In the genomic region with DNA sequence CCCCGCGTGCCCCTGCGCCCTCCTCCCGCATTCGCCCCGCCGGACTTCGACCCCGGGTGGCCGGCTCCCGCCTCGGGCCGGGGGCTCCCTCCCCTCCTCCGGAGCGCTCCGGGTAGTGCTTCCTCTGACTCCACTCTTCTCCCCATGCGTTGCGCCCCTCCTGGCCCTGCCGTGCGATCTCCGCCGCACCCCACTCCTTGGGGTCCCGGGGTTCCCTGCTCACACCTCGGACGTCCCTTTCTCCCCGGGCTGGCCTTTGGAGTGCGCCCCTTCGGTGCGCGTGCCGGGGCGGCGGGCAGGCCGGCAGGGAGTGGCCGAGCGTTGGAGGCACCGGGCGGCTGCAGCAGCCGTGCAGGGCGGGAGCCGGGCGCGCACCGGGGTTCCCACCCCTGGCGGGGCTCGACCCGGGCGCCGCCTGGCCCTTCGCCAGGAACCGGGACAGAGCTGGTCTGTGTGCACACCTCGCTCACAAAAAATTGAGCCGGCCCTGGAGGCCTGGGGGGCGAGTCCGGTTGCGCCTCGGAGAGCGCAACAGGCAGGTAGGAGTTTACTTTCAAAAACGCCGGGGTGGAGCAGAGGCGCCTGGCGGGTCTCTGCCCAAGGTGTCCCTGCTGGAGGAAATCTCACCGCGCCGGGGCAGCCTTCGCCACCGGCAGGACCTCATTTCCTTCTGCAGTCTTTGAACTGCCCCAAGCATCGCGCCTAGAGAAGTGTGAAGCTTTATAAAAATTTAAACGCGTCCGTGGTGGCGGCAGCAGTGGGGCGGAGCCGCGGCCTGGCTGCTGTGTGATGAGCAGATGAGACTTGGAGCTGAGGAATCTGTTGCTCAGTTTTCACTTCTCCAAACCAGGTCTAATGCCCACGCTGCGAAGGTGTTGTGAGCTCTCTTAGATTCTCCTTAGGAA, we compare ENCODE assay signal across 1 cellular context.
A peak's percentile ranks its signal among the peaks of the same experiment; 100 is the strongest.
TF ChIP-seq lines count a peak whose summit lies in the region.

No MANE protein-coding gene starts in this region.

TF ChIP-seq in HEK293, 187 proteins besides CTCF, POLR2A, EP300 and RAD21 (continued from another document):
- TF ChIP-seq, protein P1, sequence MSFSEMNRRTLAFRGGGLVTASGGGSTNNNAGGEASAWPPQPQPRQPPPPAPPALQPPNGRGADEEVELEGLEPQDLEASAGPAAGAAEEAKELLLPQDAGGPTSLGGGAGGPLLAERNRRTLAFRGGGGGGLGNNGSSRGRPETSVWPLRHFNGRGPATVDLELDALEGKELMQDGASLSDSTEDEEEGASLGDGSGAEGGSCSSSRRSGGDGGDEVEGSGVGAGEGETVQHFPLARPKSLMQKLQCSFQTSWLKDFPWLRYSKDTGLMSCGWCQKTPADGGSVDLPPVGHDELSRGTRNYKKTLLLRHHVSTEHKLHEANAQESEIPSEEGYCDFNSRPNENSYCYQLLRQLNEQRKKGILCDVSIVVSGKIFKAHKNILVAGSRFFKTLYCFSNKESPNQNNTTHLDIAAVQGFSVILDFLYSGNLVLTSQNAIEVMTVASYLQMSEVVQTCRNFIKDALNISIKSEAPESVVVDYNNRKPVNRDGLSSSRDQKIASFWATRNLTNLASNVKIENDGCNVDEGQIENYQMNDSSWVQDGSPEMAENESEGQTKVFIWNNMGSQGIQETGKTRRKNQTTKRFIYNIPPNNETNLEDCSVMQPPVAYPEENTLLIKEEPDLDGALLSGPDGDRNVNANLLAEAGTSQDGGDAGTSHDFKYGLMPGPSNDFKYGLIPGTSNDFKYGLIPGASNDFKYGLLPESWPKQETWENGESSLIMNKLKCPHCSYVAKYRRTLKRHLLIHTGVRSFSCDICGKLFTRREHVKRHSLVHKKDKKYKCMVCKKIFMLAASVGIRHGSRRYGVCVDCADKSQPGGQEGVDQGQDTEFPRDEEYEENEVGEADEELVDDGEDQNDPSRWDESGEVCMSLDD (tag by site-specific recombination; IDR thresholded peaks at IDR 0.05), result peak; percentile 60
- TF ChIP-seq ZXDB (tag by site-specific recombination; IDR thresholded peaks at IDR 0.05), result peak; percentile 11; the same call in 1 of the 2 replicates
- TF ChIP-seq ZNF549 (tag by site-specific recombination; IDR thresholded peaks at IDR 0.05), result no peak
- TF ChIP-seq ZNF521 (tag by site-specific recombination; IDR thresholded peaks at IDR 0.05), result no peak
- TF ChIP-seq ZNF629 (tag by site-specific recombination; IDR thresholded peaks at IDR 0.05), result no peak
- no peak for TF ChIP-seq TCF7L2 (IDR thresholded peaks at IDR 0.05; ENCODE audit: borderline replicate concordance, low read depth, low read length)
- TF ChIP-seq ZFP3 (tag by site-specific recombination; IDR thresholded peaks at IDR 0.05; ENCODE audit: low read depth), result peak; percentile 52; the same call in 1 of the 2 replicates
- TF ChIP-seq ZBTB8A (tag by site-specific recombination; IDR thresholded peaks at IDR 0.05), result peak; percentile 92
- peak; percentile 94 for TF ChIP-seq ZNF777 (tag by site-specific recombination; IDR thresholded peaks at IDR 0.05; ENCODE audit: borderline replicate concordance)
- TF ChIP-seq, protein P2, sequence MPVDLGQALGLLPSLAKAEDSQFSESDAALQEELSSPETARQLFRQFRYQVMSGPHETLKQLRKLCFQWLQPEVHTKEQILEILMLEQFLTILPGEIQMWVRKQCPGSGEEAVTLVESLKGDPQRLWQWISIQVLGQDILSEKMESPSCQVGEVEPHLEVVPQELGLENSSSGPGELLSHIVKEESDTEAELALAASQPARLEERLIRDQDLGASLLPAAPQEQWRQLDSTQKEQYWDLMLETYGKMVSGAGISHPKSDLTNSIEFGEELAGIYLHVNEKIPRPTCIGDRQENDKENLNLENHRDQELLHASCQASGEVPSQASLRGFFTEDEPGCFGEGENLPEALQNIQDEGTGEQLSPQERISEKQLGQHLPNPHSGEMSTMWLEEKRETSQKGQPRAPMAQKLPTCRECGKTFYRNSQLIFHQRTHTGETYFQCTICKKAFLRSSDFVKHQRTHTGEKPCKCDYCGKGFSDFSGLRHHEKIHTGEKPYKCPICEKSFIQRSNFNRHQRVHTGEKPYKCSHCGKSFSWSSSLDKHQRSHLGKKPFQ (tag by site-specific recombination; IDR thresholded peaks at IDR 0.05), result 0 out of 2 replicates have a peak, but pooled peaks have one; percentile 55
- TF ChIP-seq, protein P3, sequence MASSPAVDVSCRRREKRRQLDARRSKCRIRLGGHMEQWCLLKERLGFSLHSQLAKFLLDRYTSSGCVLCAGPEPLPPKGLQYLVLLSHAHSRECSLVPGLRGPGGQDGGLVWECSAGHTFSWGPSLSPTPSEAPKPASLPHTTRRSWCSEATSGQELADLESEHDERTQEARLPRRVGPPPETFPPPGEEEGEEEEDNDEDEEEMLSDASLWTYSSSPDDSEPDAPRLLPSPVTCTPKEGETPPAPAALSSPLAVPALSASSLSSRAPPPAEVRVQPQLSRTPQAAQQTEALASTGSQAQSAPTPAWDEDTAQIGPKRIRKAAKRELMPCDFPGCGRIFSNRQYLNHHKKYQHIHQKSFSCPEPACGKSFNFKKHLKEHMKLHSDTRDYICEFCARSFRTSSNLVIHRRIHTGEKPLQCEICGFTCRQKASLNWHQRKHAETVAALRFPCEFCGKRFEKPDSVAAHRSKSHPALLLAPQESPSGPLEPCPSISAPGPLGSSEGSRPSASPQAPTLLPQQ (tag by site-specific recombination; IDR thresholded peaks at IDR 0.05), result peak; percentile 30; the same call in 1 of the 2 replicates
- TF ChIP-seq ZBTB7A (tag by site-specific recombination; IDR thresholded peaks at IDR 0.05; ENCODE audit: low read depth), result no peak
- peak; percentile 51; the same call in 1 of the 2 replicates for TF ChIP-seq KLF1 (tag by site-specific recombination; IDR thresholded peaks at IDR 0.05)
- TF ChIP-seq ZNF600 (tag by site-specific recombination; IDR thresholded peaks at IDR 0.05), result no peak
- TF ChIP-seq ZNF23 (tag by site-specific recombination; IDR thresholded peaks at IDR 0.05; ENCODE audit: borderline replicate concordance), result no peak
- no peak for TF ChIP-seq ZNF768 (tag by site-specific recombination; IDR thresholded peaks at IDR 0.05)
- peak; percentile 65 for TF ChIP-seq ZNF341 (tag by site-specific recombination; IDR thresholded peaks at IDR 0.05; ENCODE audit: low read depth)
- peak; percentile 87 for TF ChIP-seq ZBTB20 (tag by site-specific recombination; IDR thresholded peaks at IDR 0.05)
- TF ChIP-seq SCRT2 (tag by site-specific recombination; IDR thresholded peaks at IDR 0.05), result peak; percentile 94
- TF ChIP-seq KLF9 (tag by site-specific recombination; IDR thresholded peaks at IDR 0.05; ENCODE audit: low read depth), result peak; percentile 17; the same call in 1 of the 2 replicates
- TF ChIP-seq, protein P4, sequence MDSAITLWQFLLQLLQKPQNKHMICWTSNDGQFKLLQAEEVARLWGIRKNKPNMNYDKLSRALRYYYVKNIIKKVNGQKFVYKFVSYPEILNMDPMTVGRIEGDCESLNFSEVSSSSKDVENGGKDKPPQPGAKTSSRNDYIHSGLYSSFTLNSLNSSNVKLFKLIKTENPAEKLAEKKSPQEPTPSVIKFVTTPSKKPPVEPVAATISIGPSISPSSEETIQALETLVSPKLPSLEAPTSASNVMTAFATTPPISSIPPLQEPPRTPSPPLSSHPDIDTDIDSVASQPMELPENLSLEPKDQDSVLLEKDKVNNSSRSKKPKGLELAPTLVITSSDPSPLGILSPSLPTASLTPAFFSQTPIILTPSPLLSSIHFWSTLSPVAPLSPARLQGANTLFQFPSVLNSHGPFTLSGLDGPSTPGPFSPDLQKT (IDR thresholded peaks at IDR 0.05; ENCODE audit: borderline replicate concordance, low read depth, low read length), result no peak
- no peak for TF ChIP-seq ZNF623 (tag by site-specific recombination; IDR thresholded peaks at IDR 0.05)
- TF ChIP-seq SCRT1 (tag by site-specific recombination; IDR thresholded peaks at IDR 0.05; ENCODE audit: borderline replicate concordance), result peak; percentile 62; the same call in 1 of the 2 replicates
- no peak for TF ChIP-seq ZNF837 (tag by site-specific recombination; IDR thresholded peaks at IDR 0.05)
- TF ChIP-seq, protein P5, sequence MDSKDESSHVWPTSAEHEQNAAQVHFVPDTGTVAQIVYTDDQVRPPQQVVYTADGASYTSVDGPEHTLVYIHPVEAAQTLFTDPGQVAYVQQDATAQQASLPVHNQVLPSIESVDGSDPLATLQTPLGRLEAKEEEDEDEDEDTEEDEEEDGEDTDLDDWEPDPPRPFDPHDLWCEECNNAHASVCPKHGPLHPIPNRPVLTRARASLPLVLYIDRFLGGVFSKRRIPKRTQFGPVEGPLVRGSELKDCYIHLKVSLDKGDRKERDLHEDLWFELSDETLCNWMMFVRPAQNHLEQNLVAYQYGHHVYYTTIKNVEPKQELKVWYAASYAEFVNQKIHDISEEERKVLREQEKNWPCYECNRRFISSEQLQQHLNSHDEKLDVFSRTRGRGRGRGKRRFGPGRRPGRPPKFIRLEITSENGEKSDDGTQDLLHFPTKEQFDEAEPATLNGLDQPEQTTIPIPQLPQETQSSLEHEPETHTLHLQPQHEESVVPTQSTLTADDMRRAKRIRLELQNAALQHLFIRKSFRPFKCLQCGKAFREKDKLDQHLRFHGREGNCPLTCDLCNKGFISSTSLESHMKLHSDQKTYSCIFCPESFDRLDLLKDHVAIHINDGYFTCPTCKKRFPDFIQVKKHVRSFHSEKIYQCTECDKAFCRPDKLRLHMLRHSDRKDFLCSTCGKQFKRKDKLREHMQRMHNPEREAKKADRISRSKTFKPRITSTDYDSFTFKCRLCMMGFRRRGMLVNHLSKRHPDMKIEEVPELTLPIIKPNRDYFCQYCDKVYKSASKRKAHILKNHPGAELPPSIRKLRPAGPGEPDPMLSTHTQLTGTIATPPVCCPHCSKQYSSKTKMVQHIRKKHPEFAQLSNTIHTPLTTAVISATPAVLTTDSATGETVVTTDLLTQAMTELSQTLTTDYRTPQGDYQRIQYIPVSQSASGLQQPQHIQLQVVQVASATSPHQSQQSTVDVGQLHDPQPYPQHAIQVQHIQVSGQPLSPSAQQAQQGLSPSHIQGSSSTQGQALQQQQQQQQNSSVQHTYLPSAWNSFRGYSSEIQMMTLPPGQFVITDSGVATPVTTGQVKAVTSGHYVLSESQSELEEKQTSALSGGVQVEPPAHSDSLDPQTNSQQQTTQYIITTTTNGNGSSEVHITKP (tag by site-specific recombination; IDR thresholded peaks at IDR 0.05), result peak; percentile 46
- peak; percentile 85; the same call in 1 of the 2 replicates for TF ChIP-seq ZNF561 (tag by site-specific recombination; IDR thresholded peaks at IDR 0.05; ENCODE audit: borderline replicate concordance)
- 0 out of 2 replicates have a peak, but pooled peaks have one; percentile 8 for TF ChIP-seq ZFHX2 (tag by site-specific recombination; conservative IDR thresholded peaks at IDR 0.05)
- 0 out of 2 replicates have a peak, but pooled peaks have one; percentile 26 for TF ChIP-seq ZNF76 (tag by site-specific recombination; IDR thresholded peaks at IDR 0.05; ENCODE audit: borderline replicate concordance, low read depth)
- TF ChIP-seq ZBTB17 (tag by site-specific recombination; IDR thresholded peaks at IDR 0.05), result peak; percentile 83
- 0 out of 2 replicates have a peak, but pooled peaks have one; percentile 15 for TF ChIP-seq ZNF596 (tag by site-specific recombination; IDR thresholded peaks at IDR 0.05)
- TF ChIP-seq SP3 (tag by site-specific recombination; IDR thresholded peaks at IDR 0.05), result peak; percentile 28; the same call in 1 of the 2 replicates
- TF ChIP-seq KLF8 (tag by site-specific recombination; IDR thresholded peaks at IDR 0.05), result peak; percentile 55; the same call in 1 of the 2 replicates
- TF ChIP-seq, protein P6, sequence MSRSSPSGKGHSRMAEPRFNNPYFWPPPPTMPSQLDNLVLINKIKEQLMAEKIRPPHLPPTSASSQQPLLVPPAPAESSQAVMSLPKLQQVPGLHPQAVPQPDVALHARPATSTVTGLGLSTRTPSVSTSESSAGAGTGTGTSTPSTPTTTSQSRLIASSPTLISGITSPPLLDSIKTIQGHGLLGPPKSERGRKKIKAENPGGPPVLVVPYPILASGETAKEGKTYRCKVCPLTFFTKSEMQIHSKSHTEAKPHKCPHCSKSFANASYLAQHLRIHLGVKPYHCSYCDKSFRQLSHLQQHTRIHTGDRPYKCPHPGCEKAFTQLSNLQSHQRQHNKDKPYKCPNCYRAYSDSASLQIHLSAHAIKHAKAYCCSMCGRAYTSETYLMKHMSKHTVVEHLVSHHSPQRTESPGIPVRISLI (tag by site-specific recombination; IDR thresholded peaks at IDR 0.05), result no peak
- peak; percentile 91 for TF ChIP-seq ZNF335 (tag by site-specific recombination; conservative IDR thresholded peaks at IDR 0.05)
- peak; percentile 41; the same call in 1 of the 2 replicates for TF ChIP-seq ZEB2 (tag by site-specific recombination; IDR thresholded peaks at IDR 0.05)
- TF ChIP-seq ZIC2 (tag by site-specific recombination; IDR thresholded peaks at IDR 0.05), result peak; percentile 82
- TF ChIP-seq, protein P7, sequence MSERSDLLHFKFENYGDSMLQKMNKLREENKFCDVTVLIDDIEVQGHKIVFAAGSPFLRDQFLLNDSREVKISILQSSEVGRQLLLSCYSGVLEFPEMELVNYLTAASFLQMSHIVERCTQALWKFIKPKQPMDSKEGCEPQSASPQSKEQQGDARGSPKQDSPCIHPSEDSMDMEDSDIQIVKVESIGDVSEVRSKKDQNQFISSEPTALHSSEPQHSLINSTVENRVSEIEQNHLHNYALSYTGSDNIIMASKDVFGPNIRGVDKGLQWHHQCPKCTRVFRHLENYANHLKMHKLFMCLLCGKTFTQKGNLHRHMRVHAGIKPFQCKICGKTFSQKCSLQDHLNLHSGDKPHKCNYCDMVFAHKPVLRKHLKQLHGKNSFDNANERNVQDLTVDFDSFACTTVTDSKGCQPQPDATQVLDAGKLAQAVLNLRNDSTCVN (tag by site-specific recombination; optimal IDR thresholded peaks at IDR 0.05), result peak; percentile 80
- TF ChIP-seq TRIM28 (IDR thresholded peaks at IDR 0.05; ENCODE audit: borderline replicate concordance, low read length), result peak; percentile 62; the same call in 1 of the 2 replicates
- TF ChIP-seq ZNF548 (tag by site-specific recombination; IDR thresholded peaks at IDR 0.05), result no peak
- peak; percentile 63; the same call in 1 of the 2 replicates for TF ChIP-seq ZBTB48 (tag by site-specific recombination; IDR thresholded peaks at IDR 0.05)
- peak; percentile 73 for TF ChIP-seq GLIS2 (tag by site-specific recombination; IDR thresholded peaks at IDR 0.05)
